1 cellular context compared by ENCODE assay signal in genomic region chr12:48851883-48852733, GRCh38.
TF ChIP-seq lines count a peak whose summit lies in the region.

Gene DDX23 (minus strand): TSS chr12:48852163. CDS start chr12:48845782, 6,381 bp downstream.

TF ChIP-seq in HepG2, 621 proteins besides CTCF, POLR2A, EP300 and RAD21 (continued from another document):
- TF ChIP-seq, protein P1, sequence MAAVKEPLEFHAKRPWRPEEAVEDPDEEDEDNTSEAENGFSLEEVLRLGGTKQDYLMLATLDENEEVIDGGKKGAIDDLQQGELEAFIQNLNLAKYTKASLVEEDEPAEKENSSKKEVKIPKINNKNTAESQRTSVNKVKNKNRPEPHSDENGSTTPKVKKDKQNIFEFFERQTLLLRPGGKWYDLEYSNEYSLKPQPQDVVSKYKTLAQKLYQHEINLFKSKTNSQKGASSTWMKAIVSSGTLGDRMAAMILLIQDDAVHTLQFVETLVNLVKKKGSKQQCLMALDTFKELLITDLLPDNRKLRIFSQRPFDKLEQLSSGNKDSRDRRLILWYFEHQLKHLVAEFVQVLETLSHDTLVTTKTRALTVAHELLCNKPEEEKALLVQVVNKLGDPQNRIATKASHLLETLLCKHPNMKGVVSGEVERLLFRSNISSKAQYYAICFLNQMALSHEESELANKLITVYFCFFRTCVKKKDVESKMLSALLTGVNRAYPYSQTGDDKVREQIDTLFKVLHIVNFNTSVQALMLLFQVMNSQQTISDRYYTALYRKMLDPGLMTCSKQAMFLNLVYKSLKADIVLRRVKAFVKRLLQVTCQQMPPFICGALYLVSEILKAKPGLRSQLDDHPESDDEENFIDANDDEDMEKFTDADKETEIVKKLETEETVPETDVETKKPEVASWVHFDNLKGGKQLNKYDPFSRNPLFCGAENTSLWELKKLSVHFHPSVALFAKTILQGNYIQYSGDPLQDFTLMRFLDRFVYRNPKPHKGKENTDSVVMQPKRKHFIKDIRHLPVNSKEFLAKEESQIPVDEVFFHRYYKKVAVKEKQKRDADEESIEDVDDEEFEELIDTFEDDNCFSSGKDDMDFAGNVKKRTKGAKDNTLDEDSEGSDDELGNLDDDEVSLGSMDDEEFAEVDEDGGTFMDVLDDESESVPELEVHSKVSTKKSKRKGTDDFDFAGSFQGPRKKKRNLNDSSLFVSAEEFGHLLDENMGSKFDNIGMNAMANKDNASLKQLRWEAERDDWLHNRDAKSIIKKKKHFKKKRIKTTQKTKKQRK (IDR thresholded peaks at IDR 0.05; ENCODE audit: low read length): no peak
